1 cellular context compared by ENCODE assay signal in the genomic region with DNA sequence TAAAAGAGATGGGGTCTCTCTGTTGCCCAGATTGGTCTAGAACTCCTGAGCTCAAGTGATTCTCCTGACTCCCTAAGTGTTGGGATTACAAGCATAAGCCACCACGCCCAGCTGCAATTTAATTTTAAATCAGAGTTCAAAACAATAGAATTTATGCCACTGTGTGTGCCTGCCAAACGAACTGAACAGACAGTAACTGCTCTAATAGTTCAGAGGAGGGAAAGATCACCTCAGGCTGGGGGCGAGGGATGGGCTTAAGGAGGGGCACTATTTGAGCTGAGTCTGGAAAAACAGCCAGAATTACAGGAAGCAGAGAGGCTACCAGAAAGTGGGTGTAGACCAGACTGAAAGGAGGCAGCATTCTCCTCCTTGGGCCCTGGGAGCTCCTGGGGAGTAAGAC.
TF ChIP-seq lines count a peak whose summit lies in the region.

No MANE protein-coding gene starts in this region.

TF ChIP-seq in SK-N-SH, 30 proteins besides CTCF, POLR2A, EP300 and RAD21:
- TF ChIP-seq RFX5 (IDR thresholded peaks at IDR 0.05; ENCODE audit: low read length) (no peak), MEF2A (IDR thresholded peaks at IDR 0.05; ENCODE audit: borderline replicate concordance, low read depth) (no peak), FOSL2 (IDR thresholded peaks at IDR 0.05; ENCODE audit: borderline replicate concordance, low read depth) (no peak), CHD2 (IDR thresholded peaks at IDR 0.05; ENCODE audit: low read length, partially characterized antibody) (no peak), YY1 (IDR thresholded peaks at IDR 0.05; ENCODE audit: low read depth) (no peak), NFIC (IDR thresholded peaks at IDR 0.05; ENCODE audit: borderline replicate concordance) (no peak), TAF1 (IDR thresholded peaks at IDR 0.05; ENCODE audit: borderline replicate concordance, low read depth, low read length) (no peak), NRF1 (IDR thresholded peaks at IDR 0.05; ENCODE audit: low read depth, low read length) (no peak), RXRA (IDR thresholded peaks at IDR 0.05; ENCODE audit: borderline replicate concordance, low read depth) (no peak)
- TF ChIP-seq, protein P1, sequence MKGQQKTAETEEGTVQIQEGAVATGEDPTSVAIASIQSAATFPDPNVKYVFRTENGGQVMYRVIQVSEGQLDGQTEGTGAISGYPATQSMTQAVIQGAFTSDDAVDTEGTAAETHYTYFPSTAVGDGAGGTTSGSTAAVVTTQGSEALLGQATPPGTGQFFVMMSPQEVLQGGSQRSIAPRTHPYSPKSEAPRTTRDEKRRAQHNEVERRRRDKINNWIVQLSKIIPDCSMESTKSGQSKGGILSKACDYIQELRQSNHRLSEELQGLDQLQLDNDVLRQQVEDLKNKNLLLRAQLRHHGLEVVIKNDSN (IDR thresholded peaks at IDR 0.05; ENCODE audit: borderline replicate concordance, low read depth), result no peak
- TF ChIP-seq, protein P2, sequence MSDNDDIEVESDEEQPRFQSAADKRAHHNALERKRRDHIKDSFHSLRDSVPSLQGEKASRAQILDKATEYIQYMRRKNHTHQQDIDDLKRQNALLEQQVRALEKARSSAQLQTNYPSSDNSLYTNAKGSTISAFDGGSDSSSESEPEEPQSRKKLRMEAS (IDR thresholded peaks at IDR 0.05; ENCODE audit: low read depth), result no peak
- TF ChIP-seq, protein P3, sequence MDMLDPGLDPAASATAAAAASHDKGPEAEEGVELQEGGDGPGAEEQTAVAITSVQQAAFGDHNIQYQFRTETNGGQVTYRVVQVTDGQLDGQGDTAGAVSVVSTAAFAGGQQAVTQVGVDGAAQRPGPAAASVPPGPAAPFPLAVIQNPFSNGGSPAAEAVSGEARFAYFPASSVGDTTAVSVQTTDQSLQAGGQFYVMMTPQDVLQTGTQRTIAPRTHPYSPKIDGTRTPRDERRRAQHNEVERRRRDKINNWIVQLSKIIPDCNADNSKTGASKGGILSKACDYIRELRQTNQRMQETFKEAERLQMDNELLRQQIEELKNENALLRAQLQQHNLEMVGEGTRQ (IDR thresholded peaks at IDR 0.05; ENCODE audit: borderline replicate concordance, low read depth, low read length), result no peak
- TF ChIP-seq, protein P4, sequence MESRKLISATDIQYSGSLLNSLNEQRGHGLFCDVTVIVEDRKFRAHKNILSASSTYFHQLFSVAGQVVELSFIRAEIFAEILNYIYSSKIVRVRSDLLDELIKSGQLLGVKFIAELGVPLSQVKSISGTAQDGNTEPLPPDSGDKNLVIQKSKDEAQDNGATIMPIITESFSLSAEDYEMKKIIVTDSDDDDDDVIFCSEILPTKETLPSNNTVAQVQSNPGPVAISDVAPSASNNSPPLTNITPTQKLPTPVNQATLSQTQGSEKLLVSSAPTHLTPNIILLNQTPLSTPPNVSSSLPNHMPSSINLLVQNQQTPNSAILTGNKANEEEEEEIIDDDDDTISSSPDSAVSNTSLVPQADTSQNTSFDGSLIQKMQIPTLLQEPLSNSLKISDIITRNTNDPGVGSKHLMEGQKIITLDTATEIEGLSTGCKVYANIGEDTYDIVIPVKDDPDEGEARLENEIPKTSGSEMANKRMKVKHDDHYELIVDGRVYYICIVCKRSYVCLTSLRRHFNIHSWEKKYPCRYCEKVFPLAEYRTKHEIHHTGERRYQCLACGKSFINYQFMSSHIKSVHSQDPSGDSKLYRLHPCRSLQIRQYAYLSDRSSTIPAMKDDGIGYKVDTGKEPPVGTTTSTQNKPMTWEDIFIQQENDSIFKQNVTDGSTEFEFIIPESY (IDR thresholded peaks at IDR 0.05; ENCODE audit: borderline replicate concordance, low read depth), result no peak
